Comparison of ENCODE assay signal across 8 cellular contexts in genomic region chr14:68662826-68663225, GRCh38.
DNase-seq lines count a peak whose midpoint lies in the region; ATAC-seq and TF ChIP-seq lines count a peak whose summit lies in the region.
"Not testable (repeated sequence)": the region's sequence is repeated elsewhere in the genome, so short reads cannot be mapped to it uniquely, and the experiment has no call there.

No MANE protein-coding gene starts in this region.

- H3K36me3 Mint-ChIP-seq in CD4-positive, CD25-positive, alpha-beta regulatory T cell; activated CD8-positive, alpha-beta T cell treated with anti-CD3 and anti-CD28 coated beads for 36 hours (ENCODE audit: low read depth); activated naive CD8-positive, alpha-beta T cell treated with anti-CD3 and anti-CD28 coated beads, Interleukin-2, amount 50 U/mL, for 24 hours (ENCODE audit: low read depth): not testable (repeated sequence)

- H3K27me3 ChIP-seq in CD4-positive, CD25-positive, alpha-beta regulatory T cell (ENCODE audit: control insufficient read depth, insufficient read depth, low read length); esophagus squamous epithelium; mesenchymal stem cell (ENCODE audit: control insufficient read depth in 1 of 2, insufficient read depth in 1 of 2, low read length in 2 of 2); trophoblast cell (ENCODE audit: insufficient read depth, low read length); tibial artery: not testable (repeated sequence)

- H3K4me1 ChIP-seq in CD4-positive, CD25-positive, alpha-beta regulatory T cell (ENCODE audit: control insufficient read depth, insufficient read depth, low read length, poor library complexity, severe bottlenecking) = peaks cover 26% of the 10 kb centered on the region
- H3K4me1 ChIP-seq in esophagus squamous epithelium (peaks cover 5 to 80% (median 37%) of the 10 kb centered on the region in 3 donors), trophoblast cell (ENCODE audit: control insufficient read depth in 1 of 2, insufficient read depth in 2 of 2, low read length in 2 of 2) (peaks cover 22 to 44% of the 10 kb centered on the region in 2 experiments), tibial artery (peaks cover 0 to 64% (median 61%) of the 10 kb centered on the region in 4 donors)
- not testable (repeated sequence) for H3K4me1 ChIP-seq in mesenchymal stem cell (ENCODE audit: control insufficient read depth, insufficient read depth, low read depth, low read length)

- H3K9me3 Mint-ChIP-seq in CD4-positive, CD25-positive, alpha-beta regulatory T cell; activated CD8-positive, alpha-beta T cell treated with anti-CD3 and anti-CD28 coated beads for 36 hours; activated naive CD8-positive, alpha-beta T cell treated with anti-CD3 and anti-CD28 coated beads, Interleukin-2, amount 50 U/mL, for 24 hours: not testable (repeated sequence)

- H3K27ac Mint-ChIP-seq in CD4-positive, CD25-positive, alpha-beta regulatory T cell = peak overlapping the region; percentile 89 to 97 (median 95)
- H3K27ac Mint-ChIP-seq in activated CD8-positive, alpha-beta T cell treated with anti-CD3 and anti-CD28 coated beads for 36 hours = peak overlapping the region; percentile 84
- H3K27ac Mint-ChIP-seq in activated naive CD8-positive, alpha-beta T cell treated with anti-CD3 and anti-CD28 coated beads, Interleukin-2, amount 50 U/mL, for 24 hours = peak overlapping the region; percentile 69

- H3K14ac ChIP-seq in mesenchymal stem cell (ENCODE audit: low read length in 2 of 2) (peak overlapping the region in 1 of 2 experiments; percentile 94), trophoblast cell (ENCODE audit: low read length) (peak overlapping the region; percentile 27)

- peak overlapping the region in 1 of 2 experiments; percentile 75 for H3K18ac ChIP-seq in mesenchymal stem cell (ENCODE audit: low read depth in 1 of 2, low read length in 2 of 2)
- H3K18ac ChIP-seq in trophoblast cell (ENCODE audit: low read length) = not testable (repeated sequence)

- peaks cover 29 to 52% (median 31%) of the 10 kb centered on the region in 4 donors for H3K4me1 Mint-ChIP-seq in CD4-positive, CD25-positive, alpha-beta regulatory T cell
- H3K4me1 Mint-ChIP-seq in activated CD8-positive, alpha-beta T cell treated with anti-CD3 and anti-CD28 coated beads for 36 hours (ENCODE audit: low read depth) = peaks cover 49% of the 10 kb centered on the region
- peaks cover 59% of the 10 kb centered on the region for H3K4me1 Mint-ChIP-seq in activated naive CD8-positive, alpha-beta T cell treated with anti-CD3 and anti-CD28 coated beads, Interleukin-2, amount 50 U/mL, for 24 hours

- H3K79me2 ChIP-seq in trophoblast cell (ENCODE audit: control insufficient read depth, insufficient read depth, low read length, poor library complexity) = not testable (repeated sequence)

- H4K91ac ChIP-seq in mesenchymal stem cell (ENCODE audit: low read length) (peak overlapping the region; percentile 80), trophoblast cell (ENCODE audit: low read depth, low read length) (peak overlapping the region; percentile 30)

- peak overlapping the region; percentile 63 for H2BK15ac ChIP-seq in mesenchymal stem cell (ENCODE audit: low read depth, poor library complexity, severe bottlenecking)

- H3K9ac ChIP-seq in mesenchymal stem cell (ENCODE audit: low read length) = peak overlapping the region; percentile 54
- H3K9ac ChIP-seq in trophoblast cell (ENCODE audit: low read length) = not testable (repeated sequence)

- CTCF ChIA-PET in RWPE1 (lab: Yijun Ruan, JAX) = not testable (repeated sequence)
- CTCF ChIA-PET in activated CD8-positive, alpha-beta T cell treated with anti-CD3 and anti-CD28 coated beads for 36 hours (lab: Charles Lee) = interaction anchor here (1.0 to 1.7 kb wide), 4 partner anchors 23 to 410 kb away, joined by 3 to 8 read pairs (median 3); no protein-coding TSS in a partner anchor

- WGBS in esophagus squamous epithelium, 2 donors = 100% methylated on average over 2 to 3 of the region's 6 CpGs
- 98% methylated on average over 5 of the region's 6 CpGs for WGBS in mesenchymal stem cell
- WGBS in trophoblast cell (ENCODE audit: extremely low coverage, insufficient coverage, insufficient read length) = no CpG with 5 or more reads among the region's 6 CpGs

- not testable (repeated sequence) for H2AFZ ChIP-seq in mesenchymal stem cell (ENCODE audit: low read depth, low read length); trophoblast cell (ENCODE audit: insufficient read depth, low read length, poor library complexity)

- TF ChIP-seq CTCF in RWPE1 (conservative IDR thresholded peaks at IDR 0.05; ENCODE audit: low read depth); activated CD8-positive, alpha-beta T cell treated with anti-CD3 and anti-CD28 coated beads for 36 hours (IDR thresholded peaks at IDR 0.05); esophagus squamous epithelium (IDR thresholded peaks at IDR 0.05); tibial artery (IDR thresholded peaks at IDR 0.05): not testable (repeated sequence)

- peak overlapping the region; percentile 93 for H3K4me3 ChIP-seq in CD4-positive, CD25-positive, alpha-beta regulatory T cell (ENCODE audit: low read depth, low read length)
- not testable (repeated sequence) for H3K4me3 ChIP-seq in esophagus squamous epithelium; mesenchymal stem cell (ENCODE audit: insufficient read depth in 1 of 2, low read depth in 1 of 2, low read length in 2 of 2); trophoblast cell (ENCODE audit: low read depth, low read length); tibial artery

- H2BK12ac ChIP-seq in mesenchymal stem cell (ENCODE audit: low read length in 2 of 2) (peak overlapping the region; percentile 59 to 98), trophoblast cell (ENCODE audit: low read length) (peak overlapping the region; percentile 81)

- not testable (repeated sequence) for H4K8ac ChIP-seq in mesenchymal stem cell (ENCODE audit: low read length)
- peak overlapping the region; percentile 25 for H4K8ac ChIP-seq in trophoblast cell (ENCODE audit: low read depth, low read length)

- POLR2A ChIA-PET in RWPE1 (lab: Yijun Ruan, JAX; ENCODE audit: low non-redundant PET) = not testable (repeated sequence)
- POLR2A ChIA-PET in activated CD8-positive, alpha-beta T cell treated with anti-CD3 and anti-CD28 coated beads for 36 hours (lab: Charles Lee) = interaction anchor here (0.6 to 2.9 kb wide), 6 partner anchors 33 to 138 kb away, joined by 3 to 21 read pairs (median 6); partner anchors contain the start of gene ZFP36L1

- H4K12ac ChIP-seq in trophoblast cell (ENCODE audit: low read depth, low read length) = not testable (repeated sequence)

- not testable (repeated sequence) for H2BK120ac ChIP-seq in mesenchymal stem cell (ENCODE audit: low read depth, low read length)
- H2BK120ac ChIP-seq in trophoblast cell (ENCODE audit: insufficient read depth, low read length, poor library complexity) = peak overlapping the region; percentile 53

- not testable (repeated sequence) for H2BK5ac ChIP-seq in mesenchymal stem cell (ENCODE audit: low read depth, low read length, poor library complexity, severe bottlenecking); trophoblast cell (ENCODE audit: low read depth, low read length, poor library complexity)

- not testable (repeated sequence) for H3K27me3 Mint-ChIP-seq in CD4-positive, CD25-positive, alpha-beta regulatory T cell; activated CD8-positive, alpha-beta T cell treated with anti-CD3 and anti-CD28 coated beads for 36 hours; activated naive CD8-positive, alpha-beta T cell treated with anti-CD3 and anti-CD28 coated beads, Interleukin-2, amount 50 U/mL, for 24 hours

- DNase-seq in CD4-positive, CD25-positive, alpha-beta regulatory T cell; RWPE1 (ENCODE audit: low spot score); activated CD8-positive, alpha-beta T cell treated with anti-CD3 and anti-CD28 coated beads for 36 hours; activated naive CD8-positive, alpha-beta T cell treated with anti-CD3 and anti-CD28 coated beads, Interleukin-2, amount 50 U/mL, for 24 hours; esophagus squamous epithelium (lab: John Stamatoyannopoulos, UW); mesenchymal stem cell; trophoblast cell: not testable (repeated sequence)
- peak; percentile 13 to 45 for DNase-seq in tibial artery

- not testable (repeated sequence) for H3K23ac ChIP-seq in mesenchymal stem cell (ENCODE audit: low read length in 2 of 2); trophoblast cell (ENCODE audit: low read length)

- not testable (repeated sequence) for TF ChIP-seq POLR2A in esophagus squamous epithelium (IDR thresholded peaks at IDR 0.05)

- ATAC-seq in CD4-positive, CD25-positive, alpha-beta regulatory T cell (ENCODE audit: low read depth in 2 of 2); activated CD8-positive, alpha-beta T cell treated with anti-CD3 and anti-CD28 coated beads for 36 hours; activated naive CD8-positive, alpha-beta T cell treated with anti-CD3 and anti-CD28 coated beads, Interleukin-2, amount 50 U/mL, for 24 hours: not testable (repeated sequence)

- not testable (repeated sequence) for H3K79me1 ChIP-seq in mesenchymal stem cell (replicated peaks; ENCODE audit: low read length, poor library complexity, severe bottlenecking)
- H3K79me1 ChIP-seq in trophoblast cell (ENCODE audit: low read length) = peaks cover 51% of the 10 kb centered on the region

- H3K9me3 ChIP-seq in CD4-positive, CD25-positive, alpha-beta regulatory T cell (ENCODE audit: control insufficient read depth in 2 of 2, low read length in 2 of 2); esophagus squamous epithelium; mesenchymal stem cell (ENCODE audit: control insufficient read depth, low read length); trophoblast cell (ENCODE audit: insufficient read depth, low read depth, low read length); tibial artery: not testable (repeated sequence)

- H3K27ac ChIP-seq in CD4-positive, CD25-positive, alpha-beta regulatory T cell (ENCODE audit: insufficient read depth, low read length, poor library complexity, severe bottlenecking) = peak overlapping the region; percentile 65
- 0 out of 2 replicates have a peak overlapping the region, but pooled peaks have one; percentile 1 for H3K27ac ChIP-seq in RWPE1
- peak overlapping the region in 3 of 4 donors; percentile 79 to 85 (median 80) for H3K27ac ChIP-seq in esophagus squamous epithelium
- not testable (repeated sequence) for H3K27ac ChIP-seq in mesenchymal stem cell (ENCODE audit: low read length, poor library complexity, severe bottlenecking); trophoblast cell (ENCODE audit: low read depth, low read length)
- peak overlapping the region; percentile 77 to 78 for H3K27ac ChIP-seq in tibial artery

- H3K4me2 ChIP-seq in mesenchymal stem cell (ENCODE audit: low read length, poor library complexity, severe bottlenecking); trophoblast cell (ENCODE audit: low read length): not testable (repeated sequence)

- peak overlapping the region; percentile 62 to 88 (median 84) for H3K4me3 Mint-ChIP-seq in CD4-positive, CD25-positive, alpha-beta regulatory T cell
- peak overlapping the region; percentile 33 for H3K4me3 Mint-ChIP-seq in activated CD8-positive, alpha-beta T cell treated with anti-CD3 and anti-CD28 coated beads for 36 hours
- H3K4me3 Mint-ChIP-seq in activated naive CD8-positive, alpha-beta T cell treated with anti-CD3 and anti-CD28 coated beads, Interleukin-2, amount 50 U/mL, for 24 hours = peak overlapping the region; percentile 47

- not testable (repeated sequence) for H2AK5ac ChIP-seq in mesenchymal stem cell (ENCODE audit: low read length, severe bottlenecking)
- peak overlapping the region; percentile 80 for H2AK5ac ChIP-seq in trophoblast cell (ENCODE audit: low read length)

- H3K36me3 ChIP-seq in CD4-positive, CD25-positive, alpha-beta regulatory T cell (ENCODE audit: control insufficient read depth, insufficient read depth, low read length); esophagus squamous epithelium; mesenchymal stem cell (ENCODE audit: control insufficient read depth in 1 of 2, insufficient read depth in 2 of 2, low read depth in 1 of 2, low read length in 2 of 2); trophoblast cell (ENCODE audit: control insufficient read depth in 1 of 2, insufficient read depth in 2 of 2, low read length in 2 of 2); tibial artery: not testable (repeated sequence)

- intact Hi-C loops in activated CD8-positive, alpha-beta T cell treated with anti-CD3 and anti-CD28 coated beads for 36 hours (cut with micrococcal nuclease) = loop anchor here (2.0 kb wide), 1 partner anchor 124 kb away; no protein-coding TSS in a partner anchor
- intact Hi-C loops in esophagus squamous epithelium (cut with DNase I); tibial artery (cut with DNase I; ENCODE audit: low total_unique reads): not testable (repeated sequence)

- peak overlapping the region in 1 of 2 experiments; percentile 3 for H3K4ac ChIP-seq in mesenchymal stem cell (ENCODE audit: low read depth in 1 of 2, low read length in 2 of 2)
- H3K4ac ChIP-seq in trophoblast cell (ENCODE audit: low read depth, low read length) = not testable (repeated sequence)

Comparison
In these comparisons a context has a peak if more than half of its experiments do, and no peak if none do; other contexts are left out.
1. H3K4me3 Mint-ChIP-seq: peak in every context shown above with its lines; median percentile 84 in CD4-positive, CD25-positive, alpha-beta regulatory T cell; 47 in activated naive CD8-positive, alpha-beta T cell treated with anti-CD3 and anti-CD28 coated beads, Interleukin-2, amount 50 U/mL, for 24 hours; 33 in activated CD8-positive, alpha-beta T cell treated with anti-CD3 and anti-CD28 coated beads for 36 hours.